Comparison of ENCODE assay signal across 28 cellular contexts in the genomic region with DNA sequence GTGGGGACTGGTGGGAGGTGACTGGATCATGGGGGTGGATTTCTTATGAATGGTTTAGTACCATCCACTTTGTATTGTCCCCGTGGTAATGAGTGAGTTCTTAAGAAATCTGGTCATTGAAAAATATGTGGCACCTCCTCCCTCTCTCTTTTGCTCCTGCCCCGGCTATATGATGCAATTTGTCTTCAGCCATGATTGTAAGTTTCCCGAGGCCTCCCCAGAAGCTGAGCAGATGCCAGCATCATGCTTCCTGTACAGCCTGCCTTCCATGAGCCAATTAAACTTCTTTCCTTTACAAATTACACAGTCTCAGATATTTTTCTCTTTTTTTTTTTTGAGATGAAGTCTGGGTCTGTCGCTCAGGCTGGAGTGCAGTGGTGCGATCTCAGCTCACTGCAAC. TPM values are rescaled to one million over a fixed set of nuclear protein-coding genes. Genes with fewer than 3 reads are reported as not detected.
A peak's percentile ranks its signal among the peaks of the same experiment; 100 is the strongest.
DNase-seq lines count a peak whose midpoint lies in the region; ATAC-seq, FAIRE-seq and TF ChIP-seq lines count a peak whose summit lies in the region.
"Had no signal": no experiment of that assay in that cellular context is flagged by ENCODE, and none has a peak within 500 bp of the region (broad histone marks: within the 10 kb centered on the region; RNA-seq: fewer than 3 reads in every experiment).

No MANE protein-coding gene starts in this region.

- H3K79me2 ChIP-seq in HepG2 (ENCODE audit: insufficient read depth, low read length) (peaks cover 33% of the 10 kb centered on the region), DOHH2 (ENCODE audit: control insufficient read depth, low read length) (peaks cover 31% of the 10 kb centered on the region), K562 (ENCODE audit: control insufficient read depth, insufficient read depth, low read length) (no peaks in the 10 kb centered on the region)

- ATAC-seq in HepG2 (no peak), right lobe of liver (no peak), K562 (no peak)
- ATAC-seq: A549, HCT116, PC-3, Right ventricle myocardium inferior, SK-N-SH treated with all-trans-retinoic acid at 6 μM for 48 hours had no signal

- H3K9me2 ChIP-seq in DOHH2 (replicated peaks; ENCODE audit: control insufficient read depth, low read length), result no peaks in the 10 kb centered on the region

- POLR2A ChIA-PET in HepG2 (lab: Yijun Ruan, JAX) (interaction anchor here (2.8 kb wide), 1 partner anchor 13 kb away, joined by 11 read pairs; no protein-coding TSS in a partner anchor), K562 (lab: Yijun Ruan, JAX) (no interaction called here)

- no peak for TF ChIP-seq RAD21 in HepG2 (CRISPR knock-in tag; IDR thresholded peaks at IDR 0.05)
- no peak for TF ChIP-seq RAD21 in K562 (CRISPR knock-in tag; conservative IDR thresholded peaks at IDR 0.05 in 1 of 2, IDR thresholded peaks at IDR 0.05 in 1 of 2)

- H3K4me2 ChIP-seq in HepG2 (ENCODE audit: low read depth, low read length) (no peak overlapping the region), DOHH2 (ENCODE audit: low read length) (peak overlapping the region; percentile 93), K562 (ENCODE audit: insufficient read depth, low read length) (no peak overlapping the region)
- H3K4me2 ChIP-seq: A549 had no signal

- in situ Hi-C loops in HepG2 (cut with HindIII; ENCODE audit: extremely low pct_ligation_motif_present, low pct_unique_long_range_greater_than_20kb) (loop anchor here (5.0 to 10.0 kb wide), 2 partner anchors 53 to 125 kb away; no protein-coding TSS in a partner anchor), K562 (cut with MboI) (no loop called here)

- TF ChIP-seq EP300 in HepG2 (IDR thresholded peaks at IDR 0.05; ENCODE audit: low read depth in 2 of 2, low read length in 2 of 2) (no peak), HepG2 (CRISPR knock-in tag; IDR thresholded peaks at IDR 0.05; ENCODE audit: borderline replicate concordance) (no peak), K562 (IDR thresholded peaks at IDR 0.05; ENCODE audit: low read length) (no peak)

- BruUV-seq in HepG2 (replicated peaks; lab: Mats Ljungman, UMichigan), result no TSS peak
- no TSS peak for BruUV-seq in K562 (replicated peaks; lab: Mats Ljungman, UMichigan)

- peaks cover 19% of the 10 kb centered on the region for H3F3A ChIP-seq in DOHH2 (ENCODE audit: control insufficient read depth, insufficient read depth)

- peaks cover 29% of the 10 kb centered on the region for H3K4me1 ChIP-seq in HepG2 (ENCODE audit: insufficient read depth, low read length)
- peaks cover 0 to 12% (median 0%) of the 10 kb centered on the region in 4 donors for H3K4me1 ChIP-seq in right lobe of liver
- H3K4me1 ChIP-seq in DOHH2 (ENCODE audit: control insufficient read depth, low read length), result peaks cover 52% of the 10 kb centered on the region
- H3K4me1 ChIP-seq in K562 (replicated peaks in 1 of 2; ENCODE audit: control insufficient read depth in 2 of 2, insufficient read depth in 2 of 2, low read length in 2 of 2), result peaks cover 5 to 24% of the 10 kb centered on the region in 2 experiments
- H3K4me1 ChIP-seq: SJCRH30 had no signal

- CTCF ChIA-PET in HepG2 (lab: Yijun Ruan, JAX; ENCODE audit: low intra/inter-chr PET ratio, low total read pairs), result no interaction called here
- CTCF ChIA-PET in K562 (lab: Yijun Ruan, JAX; ENCODE audit: low intra/inter-chr PET ratio), result no interaction called here

- H3K27ac ChIP-seq in HepG2 (ENCODE audit: extremely low read length, insufficient read depth, low read length) (no peak overlapping the region), right lobe of liver (no peak overlapping the region), DOHH2 (ENCODE audit: low read depth, low read length) (no peak overlapping the region), K562 (ENCODE audit: extremely low read depth, low read depth, low read length) (no peak overlapping the region)
- H3K27ac ChIP-seq: A549, SJCRH30 had no signal

- no peaks in the 10 kb centered on the region for H3K9me1 ChIP-seq in K562 (ENCODE audit: control insufficient read depth, insufficient read depth, low read length)

- H3K9me3 ChIP-seq in HepG2 (ENCODE audit: low read length) (peaks cover 6% of the 10 kb centered on the region; the same call in 1 of the 2 replicates), right lobe of liver (no peaks in the 10 kb centered on the region), DOHH2 (ENCODE audit: control insufficient read depth, insufficient read depth, low read length) (no peaks in the 10 kb centered on the region), K562 (replicated peaks; ENCODE audit: control insufficient read depth, insufficient read depth, low read depth, low read length) (peaks cover 5% of the 10 kb centered on the region; the same call in 1 of the 2 replicates)
- H3K9me3 ChIP-seq: MG63, SJCRH30 had no signal

- 91% methylated on average over 5 of the region's 5 CpGs for WGBS in HepG2 (ENCODE audit: low lambda C conversion rate)
- 85% methylated on average over 3 of the region's 5 CpGs for WGBS in right lobe of liver (ENCODE audit: insufficient coverage, low coverage, low lambda C conversion rate, missing lambda C conversion rate)
- WGBS in K562 (ENCODE audit: insufficient coverage, low coverage, missing lambda C conversion rate), result 55% methylated on average over 5 of the region's 5 CpGs

- H3K4me3 ChIP-seq in HepG2 (replicated peaks in 1 of 3; ENCODE audit: insufficient read depth in 1 of 3, low read depth in 2 of 3, low read length in 3 of 3) (no peak overlapping the region), right lobe of liver (no peak overlapping the region), DOHH2 (ENCODE audit: low read length) (peak overlapping the region; percentile 89), K562 (no peak overlapping the region)
- H3K4me3 ChIP-seq: A549, MG63, SJCRH30 had no signal

- no peak overlapping the region for H3K9ac ChIP-seq in HepG2 (ENCODE audit: insufficient read depth, low read depth, low read length)
- no peak overlapping the region for H3K9ac ChIP-seq in K562 (ENCODE audit: insufficient read depth in 1 of 2, low read depth in 2 of 2, low read length in 2 of 2)

- no peaks in the 10 kb centered on the region for H3K36me3 ChIP-seq in HepG2 (replicated peaks in 1 of 2; ENCODE audit: control insufficient read depth in 1 of 2, insufficient read depth in 2 of 2, low read length in 2 of 2)
- H3K36me3 ChIP-seq in right lobe of liver, result no peaks in the 10 kb centered on the region
- H3K36me3 ChIP-seq in DOHH2 (ENCODE audit: control insufficient read depth, low read length), result peaks cover 8% of the 10 kb centered on the region
- no peaks in the 10 kb centered on the region for H3K36me3 ChIP-seq in K562 (ENCODE audit: control insufficient read depth, insufficient read depth, low read length)
- H3K36me3 ChIP-seq: MG63, SJCRH30 had no signal

- no peak for TF ChIP-seq CTCF in HepG2 (CRISPR knock-in tag; IDR thresholded peaks at IDR 0.05)
- TF ChIP-seq CTCF in right lobe of liver (IDR thresholded peaks at IDR 0.05), result no peak
- TF ChIP-seq CTCF in DOHH2 (IDR thresholded peaks at IDR 0.05; ENCODE audit: low read depth, low read length, poor library complexity, severe bottlenecking), result no peak
- TF ChIP-seq CTCF in K562 (IDR thresholded peaks at IDR 0.05 in 2 of 3, conservative IDR thresholded peaks at IDR 0.05 in 1 of 3; ENCODE audit: insufficient read depth in 2 of 3, low read depth in 1 of 3, low read length in 3 of 3), result no peak

- TF ChIP-seq POLR2A in HepG2 (IDR thresholded peaks at IDR 0.05; ENCODE audit: insufficient read depth in 1 of 2, low read depth in 2 of 2, low read length in 2 of 2), result no peak
- TF ChIP-seq POLR2A in right lobe of liver (IDR thresholded peaks at IDR 0.05), result no peak
- no peak for TF ChIP-seq POLR2A in K562 (conservative IDR thresholded peaks at IDR 0.05)

- H3K27me3 ChIP-seq in HepG2 (ENCODE audit: control insufficient read depth in 1 of 2, insufficient read depth in 2 of 2, low read length in 2 of 2) (peaks cover 0 to 11% of the 10 kb centered on the region in 2 experiments; a peak in 2 of 5 replicates), right lobe of liver (no peaks in the 10 kb centered on the region), DOHH2 (ENCODE audit: control insufficient read depth, low read length) (no peaks in the 10 kb centered on the region), K562 (ENCODE audit: control insufficient read depth in 2 of 2, insufficient read depth in 2 of 2, low read length in 2 of 2) (peaks cover 4 to 9% of the 10 kb centered on the region in 2 experiments; a peak in 1 of 5 replicates)
- H3K27me3 ChIP-seq: SJCRH30 had no signal

- peaks cover 7% of the 10 kb centered on the region for H4K20me1 ChIP-seq in HepG2 (ENCODE audit: insufficient read depth, low read length)
- H4K20me1 ChIP-seq in DOHH2 (ENCODE audit: control insufficient read depth, insufficient read depth, low read depth, low read length), result peaks cover 5% of the 10 kb centered on the region; the same call in 1 of the 2 replicates
- H4K20me1 ChIP-seq in K562 (replicated peaks; ENCODE audit: control insufficient read depth, insufficient read depth, low read length), result no peaks in the 10 kb centered on the region

- FAIRE-seq in HepG2 (lab: Jason Lieb, UNC) (no peak), K562 (lab: Jason Lieb, UNC) (no peak)
- FAIRE-seq: A549, GM12892, GM19239, H1 had no signal

- intact Hi-C loops in HepG2 (cut with micrococcal nuclease; ENCODE audit: unreplicated experiment), result no loop called here
- intact Hi-C loops in right lobe of liver (cut with DNase I), result loop anchor here in 1 of 2 donors (10.0 kb wide), 1 partner anchor 115 kb away; the partner anchor contains the start of gene PARP12
- intact Hi-C loops in K562 (cut with micrococcal nuclease), result loop anchor here (5.0 to 10.0 kb wide), 2 partner anchors 298 to 475 kb away; partner anchors contain the start of gene MKRN1

- no peak for DNase-seq in HepG2 (ENCODE audit: low spot score)
- no peak for DNase-seq in right lobe of liver
- DNase-seq in K562 (ENCODE audit: extremely low read depth in 1 of 4, low spot score in 3 of 4), result no peak
- no peak for DNase-seq in NCI-H2107 (lab: John Stamatoyannopoulos, UW)
- DNase-seq in hippocampal formation (lab: John Stamatoyannopoulos, UW), result no peak
- DNase-seq in OCI-M2 (lab: John Stamatoyannopoulos, UW; ENCODE audit: unreplicated experiment), result no peak
- DNase-seq: AML-193, C1 segment of cervical spinal cord, Calu3, DMS79 treated with DMSO at 0.1 percent for 48 hours, KG1, MG63, NCI-H1105 treated with DMSO at 0.1 percent for 48 hours, NCI-H146, NCI-H1930, NCI-H446, NCI-H524 treated with DMSO at 0.1 percent for 48 hours, NCI-H774, PC-3, SJCRH30 had no signal

- no peak overlapping the region for H2AFZ ChIP-seq in HepG2 (ENCODE audit: low read length)
- H2AFZ ChIP-seq in K562 (ENCODE audit: low read depth, low read length), result no peak overlapping the region

RNA-seq across cellular contexts. Expression of gene KDM7A, which starts 2.6 kb away (rescaled TPM):
- total RNA-seq in HepG2 (2016; rRNA removed; fragmentation: Illumina TruSeq; extraction: Trizol), result 10.8 and 15.0 TPM in 2 replicates
- total RNA-seq in HepG2 (2016; cell fraction: cytosol; rRNA removed; fragmentation: Illumina TruSeq; extraction: Trizol; ENCODE audit: low read depth), result 1.8 and 2.0 TPM in 2 replicates
- total RNA-seq in HepG2 (2016; cell fraction: insoluble cytoplasmic fraction; rRNA removed; fragmentation: Illumina TruSeq; extraction: Trizol), result 10.8 and 15.2 TPM in 2 replicates
- 3.6 and 4.1 TPM in 2 replicates for total RNA-seq in HepG2 (2016; cell fraction: membrane; rRNA removed; fragmentation: Illumina TruSeq; extraction: Trizol)
- 20.9 and 24.0 TPM in 2 replicates for total RNA-seq in HepG2 (2016; cell fraction: nucleus; rRNA removed; fragmentation: Illumina TruSeq; extraction: Trizol)
- polyA plus RNA-seq in HepG2 (2011; rRNA removed), result 15.7 and 16.8 TPM in 2 replicates
- 8.4 and 9.9 TPM in 2 replicates for polyA plus RNA-seq in HepG2 (2011; cell fraction: cytosol; rRNA removed)
- polyA plus RNA-seq in HepG2 (2011; cell fraction: nucleus; rRNA removed), result 61.8 and 62.8 TPM in 2 replicates
- polyA plus RNA-seq in HepG2 (2012), result 16.1 and 18.5 TPM in 2 replicates
- polyA plus RNA-seq in HepG2 (2016; cell fraction: cytosol; fragmentation: Illumina TruSeq; extraction: Trizol; ENCODE audit: low read depth), result 0.14 and 0.46 TPM in 2 replicates
- 7.0 and 7.1 TPM in 2 replicates for polyA plus RNA-seq in HepG2 (2016; cell fraction: insoluble cytoplasmic fraction; fragmentation: Illumina TruSeq; extraction: Trizol; ENCODE audit: low read depth)
- 1.5 and 1.6 TPM in 2 replicates for polyA plus RNA-seq in HepG2 (2016; cell fraction: membrane; fragmentation: Illumina TruSeq; extraction: Trizol; ENCODE audit: low read depth)
- polyA plus RNA-seq in HepG2 (2016; cell fraction: nucleus; fragmentation: Illumina TruSeq; extraction: Trizol; ENCODE audit: insufficient read depth, low read depth), result 19.4 and 21.7 TPM in 2 replicates
- 4.4 and 44.0 TPM in 2 replicates for polyA minus RNA-seq in HepG2 (2011; rRNA and poly(A)+ RNA removed; ENCODE audit: low replicate concordance)
- polyA minus RNA-seq in HepG2 (2011; cell fraction: cytosol; rRNA and poly(A)+ RNA removed), result 30.4 and 36.9 TPM in 2 replicates
- 140 TPM in 2 replicates for polyA minus RNA-seq in HepG2 (2011; cell fraction: nucleus; rRNA and poly(A)+ RNA removed)
- 10 to 100 TPM in 1 of 6 experiments, 1 to 10 TPM in 5; 3.7 to 10.7 (median 6.8) TPM for total RNA-seq in right lobe of liver
- 15.5 and 30.7 TPM in 2 replicates for total RNA-seq in K562 (2011; cell fraction: chromatin; rRNA removed; ENCODE audit: low replicate concordance)
- 5.2 and 9.6 TPM in 2 replicates for total RNA-seq in K562 (2011; cell fraction: nucleolus; rRNA removed)
- 11.7 and 17.5 TPM in 2 replicates for total RNA-seq in K562 (2011; cell fraction: nucleoplasm; rRNA removed)
- 7.4 and 8.4 TPM in 2 replicates for total RNA-seq in K562 (2014; rRNA removed)
- 7.0 and 8.2 TPM in 2 replicates for total RNA-seq in K562 (2014; rRNA removed; fragmentation: Illumina TruSeq; extraction: Trizol)
- 3.5 and 4.1 TPM in 2 replicates for total RNA-seq in K562 (2015; rRNA removed; fragmentation: Illumina TruSeq; extraction: Trizol)
- total RNA-seq in K562 (2021), result 7.6 and 7.8 TPM in 2 replicates
- polyA plus RNA-seq in K562 (2011; rRNA removed), result 6.4 and 7.6 TPM in 2 replicates
- polyA plus RNA-seq in K562 (2011; cell fraction: cytosol; rRNA removed), result 2.1 and 3.7 TPM in 2 replicates
- 15.0 and 21.3 TPM in 2 replicates for polyA plus RNA-seq in K562 (2011; cell fraction: nucleus; rRNA removed)
- 2.9 and 5.2 TPM in 2 replicates for polyA plus RNA-seq in K562 (2012)
- polyA plus RNA-seq in K562 (2014; fragmentation: Illumina TruSeq; extraction: Trizol), result 8.3 and 10.3 TPM in 2 replicates
- polyA plus RNA-seq in K562 (2014; fragmentation: Nextera tagmentation; extraction: Ambion mirVana), result 1 to 10 TPM in 1 of 2 experiments, under 1 TPM in 1; 0.90 to 1.3 TPM
- polyA plus RNA-seq in K562 (2014; rRNA removed), result 4.4 and 6.7 TPM in 2 replicates
- 21.0 and 23.1 TPM in 2 replicates for polyA minus RNA-seq in K562 (2011; rRNA and poly(A)+ RNA removed)
- polyA minus RNA-seq in K562 (2011; cell fraction: cytosol; rRNA and poly(A)+ RNA removed), result 7.3 and 9.8 TPM in 2 replicates
- polyA minus RNA-seq in K562 (2011; cell fraction: nucleus; rRNA and poly(A)+ RNA removed), result 9.2 and 16.3 TPM in 2 replicates

Comparison
In these comparisons a context has a peak if more than half of its experiments do, and no peak if none do; other contexts are left out.
1. Of the 241 proteins assayed by ChIP-seq in both HepG2 and K562: peak only in HepG2: none; only in K562: CC2D1A, CEBPB, CEBPG and TRIM24; in both: none; in neither: 236; mixed calls (peak in some experiments, not most) for 1.